ENCODE assay signal across 10 cellular contexts in the genomic region with DNA sequence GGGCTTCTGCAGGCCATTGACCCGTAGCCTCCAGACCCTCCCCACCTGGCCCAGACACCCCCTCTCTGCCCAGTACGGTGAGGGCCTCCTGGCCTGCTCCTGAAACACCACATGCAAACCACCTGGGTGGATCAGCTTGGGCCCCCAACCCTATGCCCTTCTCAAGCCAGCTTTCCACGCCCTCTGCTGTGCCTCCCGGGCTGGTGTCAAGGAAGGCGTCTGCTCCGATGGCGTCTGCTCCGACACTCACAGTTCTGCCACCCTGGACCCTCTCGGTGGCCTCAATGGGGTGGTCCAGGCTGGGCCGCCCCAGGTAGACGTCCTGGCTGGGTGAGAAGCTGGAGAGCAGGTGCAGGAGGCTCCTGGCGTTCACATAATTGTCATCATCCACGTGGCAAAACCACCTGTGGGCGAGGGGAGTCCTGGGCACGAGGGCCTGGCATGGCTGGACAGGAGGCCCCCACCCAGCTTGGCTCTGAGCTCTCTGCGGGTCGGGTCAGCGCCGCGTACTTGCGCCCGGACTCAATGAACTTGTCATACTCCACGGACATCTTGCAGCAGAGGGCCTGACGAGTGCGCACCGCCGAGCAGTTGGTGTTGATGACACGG. TPM values are rescaled to one million over a fixed set of nuclear protein-coding genes. Genes with fewer than 3 reads are reported as not detected.
A peak's percentile ranks its signal among the peaks of the same experiment; 100 is the strongest.
DNase-seq lines count a peak whose midpoint lies in the region; ATAC-seq, FAIRE-seq and TF ChIP-seq lines count a peak whose summit lies in the region.
"Had no signal": no experiment of that assay in that cellular context is flagged by ENCODE, and none has a peak within 500 bp of the region (broad histone marks: within the 10 kb centered on the region; RNA-seq: fewer than 3 reads in every experiment).

No MANE protein-coding gene starts in this region.

- TF ChIP-seq POLR2A in GM12878 (IDR thresholded peaks at IDR 0.05; ENCODE audit: low read depth, low read length) (no peak), right lobe of liver (IDR thresholded peaks at IDR 0.05) (no peak), suprapubic skin (IDR thresholded peaks at IDR 0.05) (no peak)

- no peaks in the 10 kb centered on the region for H3K9me3 Mint-ChIP-seq in activated CD8-positive, alpha-beta memory T cell treated with anti-CD3 and anti-CD28 coated beads, Interleukin-2, amount 10 ng/mL, durations not matched to agents 7 days and 5 days (ENCODE audit: low read depth)

- no peak for TF ChIP-seq RAD21 in GM12878 (IDR thresholded peaks at IDR 0.05; ENCODE audit: insufficient read depth, low read depth, low read length)

- peaks cover 14% of the 10 kb centered on the region for H3K79me2 ChIP-seq in GM12878 (ENCODE audit: control insufficient read depth, insufficient read depth, low read length)

- H3K4me1 ChIP-seq in GM12878 (ENCODE audit: control insufficient read depth, insufficient read depth, low read length) (peaks cover 4% of the 10 kb centered on the region), right lobe of liver (peaks cover 0 to 23% (median 11%) of the 10 kb centered on the region in 4 donors), suprapubic skin (peaks cover 41% of the 10 kb centered on the region), foreskin keratinocyte (no peaks in the 10 kb centered on the region)

- no peaks in the 10 kb centered on the region for H4K20me1 ChIP-seq in GM12878 (ENCODE audit: control insufficient read depth, insufficient read depth)

- H3K4me2 ChIP-seq in GM12878 (ENCODE audit: control insufficient read depth, insufficient read depth) = peak overlapping the region; percentile 90

- H3K4me3 ChIP-seq in GM12878 = peak overlapping the region; percentile 71; the same call in 1 of the 2 replicates
- peak overlapping the region; percentile 62 to 79 (median 66) for H3K4me3 ChIP-seq in right lobe of liver
- peak overlapping the region; percentile 85 for H3K4me3 ChIP-seq in suprapubic skin

- no peak for DNase-seq in activated CD8-positive, alpha-beta memory T cell treated with anti-CD3 and anti-CD28 coated beads, Interleukin-2, amount 10 ng/mL, durations not matched to agents 7 days and 5 days
- no peak for DNase-seq in activated CD8-positive, alpha-beta memory T cell treated with anti-CD3 and anti-CD28 coated beads for 24 hours
- DNase-seq in GM12878 (ENCODE audit: low read depth, low spot score) (no peak), right lobe of liver (peak in 1 of 3 donors; percentile 54), suprapubic skin (ENCODE audit: low spot score in 2 of 2) (no peak), SKM-1 (lab: John Stamatoyannopoulos, UW; ENCODE audit: unreplicated experiment) (no peak), foreskin keratinocyte (no peak)
- DNase-seq in activated CD4-positive, CD25-positive, alpha-beta regulatory T cell treated with anti-CD3 and anti-CD28 coated beads, Interleukin-2, amount 50 U/mL, for 72 hours = no peak
- DNase-seq: NCI-H2029; stimulated activated CD4-positive, alpha-beta T cell treated with anti-CD3 and anti-CD28 coated beads, Interleukin-2, amount 100 ng/mL, for 48 hours had no signal

- SMC1A ChIA-PET in GM12878 (lab: Charles Lee; ENCODE audit: uncharacterized antibody, unreplicated experiment) = interaction anchor here (1.2 kb wide), 1 partner anchor 27 kb away, joined by 4 read pairs; a partner anchor contains a TSS

- H3K9ac ChIP-seq in GM12878 (ENCODE audit: control insufficient read depth, insufficient read depth, low read length) = no peak overlapping the region

- no TSS peak for BruUV-seq in GM12878 (replicated peaks; lab: Mats Ljungman, UMichigan)

- intact Hi-C loops in GM12878 (cut with micrococcal nuclease; ENCODE audit: unreplicated experiment) = loop anchor here (5.0 kb wide), 1 partner anchor 47 kb away; a partner anchor contains a TSS
- intact Hi-C loops in right lobe of liver (cut with DNase I) = no loop called here

- H3K9me3 ChIP-seq in GM12878 (replicated peaks; ENCODE audit: control insufficient read depth, insufficient read depth, low read length) = no peaks in the 10 kb centered on the region
- no peaks in the 10 kb centered on the region for H3K9me3 ChIP-seq in right lobe of liver
- H3K9me3 ChIP-seq in suprapubic skin = no peaks in the 10 kb centered on the region

- TF ChIP-seq EP300 in GM12878 (IDR thresholded peaks at IDR 0.05; ENCODE audit: borderline replicate concordance in 1 of 2, control insufficient read depth in 1 of 2, low read depth in 2 of 2, low read length in 2 of 2) (no peak), suprapubic skin (IDR thresholded peaks at IDR 0.05) (no peak)

- POLR2A ChIA-PET in GM12878 (lab: Charles Lee) = interaction anchor here (1.0 to 1.5 kb wide), 3 partner anchors 12 to 27 kb away, joined by 3 to 4 read pairs (median 3); a partner anchor contains a TSS

- H3K36me3 ChIP-seq in GM12878 (ENCODE audit: control insufficient read depth in 2 of 2, insufficient read depth in 2 of 2, low read length in 1 of 2) (peaks cover 0 to 5% of the 10 kb centered on the region in 2 experiments; a peak in 3 of 4 replicates), right lobe of liver (peaks cover 0 to 17% (median under 1%) of the 10 kb centered on the region in 4 donors), suprapubic skin (peaks cover 46% of the 10 kb centered on the region)

- H3K27me3 ChIP-seq in GM12878 (replicated peaks in 1 of 2; ENCODE audit: control insufficient read depth in 2 of 2, insufficient read depth in 2 of 2, low read length in 1 of 2) = no peaks in the 10 kb centered on the region
- H3K27me3 ChIP-seq in right lobe of liver = no peaks in the 10 kb centered on the region
- H3K27me3 ChIP-seq in suprapubic skin = no peaks in the 10 kb centered on the region
- no peaks in the 10 kb centered on the region for H3K27me3 ChIP-seq in foreskin keratinocyte

- no peaks in the 10 kb centered on the region for H3K27me3 Mint-ChIP-seq in activated CD8-positive, alpha-beta memory T cell treated with anti-CD3 and anti-CD28 coated beads, Interleukin-2, amount 10 ng/mL, durations not matched to agents 7 days and 5 days

- no peak for ATAC-seq in activated CD8-positive, alpha-beta memory T cell treated with anti-CD3 and anti-CD28 coated beads, Interleukin-2, amount 10 ng/mL, durations not matched to agents 7 days and 5 days
- no peak for ATAC-seq in GM12878
- no peak for ATAC-seq in right lobe of liver
- ATAC-seq in foreskin keratinocyte = no peak

- RAD21 ChIA-PET in GM12878 (lab: Charles Lee; ENCODE audit: unreplicated experiment) = interaction anchor here (1.3 kb wide), 1 partner anchor 12 kb away, joined by 4 read pairs; a partner anchor contains a TSS

- 88% methylated on average over 25 of the region's 28 CpGs for WGBS in GM12878 (ENCODE audit: insufficient coverage, insufficient replicate concordance, low lambda C conversion rate, missing lambda C conversion rate)
- whole genome bisulfite sequencing in right lobe of liver (ENCODE audit: insufficient coverage, low coverage, low lambda C conversion rate, missing lambda C conversion rate) = 87% methylated on average over 4 of the region's 28 CpGs
- WGBS in suprapubic skin = 86% methylated on average over 20 of the region's 28 CpGs

- no peak for FAIRE-seq in GM12878 (lab: Jason Lieb, UNC)

- H3K27ac Mint-ChIP-seq in activated CD8-positive, alpha-beta memory T cell treated with anti-CD3 and anti-CD28 coated beads, Interleukin-2, amount 10 ng/mL, durations not matched to agents 7 days and 5 days = no peak overlapping the region

- in situ Hi-C loops in GM12878 (cut with MboI) = no loop called here

- peaks cover 3% of the 10 kb centered on the region for H3K36me3 Mint-ChIP-seq in activated CD8-positive, alpha-beta memory T cell treated with anti-CD3 and anti-CD28 coated beads, Interleukin-2, amount 10 ng/mL, durations not matched to agents 7 days and 5 days

- no peak for TF ChIP-seq CTCF in GM12878 (IDR thresholded peaks at IDR 0.05 in 2 of 3, conservative IDR thresholded peaks at IDR 0.05 in 1 of 3; ENCODE audit: control insufficient read depth in 2 of 3, extremely low read depth in 1 of 3, insufficient read depth in 1 of 3, low read depth in 3 of 3, low read length in 3 of 3)
- TF ChIP-seq CTCF in right lobe of liver (IDR thresholded peaks at IDR 0.05) = no peak
- TF ChIP-seq CTCF in suprapubic skin (IDR thresholded peaks at IDR 0.05) = no peak
- TF ChIP-seq CTCF in foreskin keratinocyte (conservative IDR thresholded peaks at IDR 0.05) = no peak

- no peak overlapping the region for H3K27ac ChIP-seq in GM12878 (ENCODE audit: control insufficient read depth, insufficient read depth)
- H3K27ac ChIP-seq in right lobe of liver = peak overlapping the region in 2 of 3 donors; percentile 44 to 76
- no peak overlapping the region for H3K27ac ChIP-seq in suprapubic skin
- no peak overlapping the region for H3K27ac ChIP-seq in foreskin keratinocyte

- peaks cover 27% of the 10 kb centered on the region for H3K4me1 Mint-ChIP-seq in activated CD8-positive, alpha-beta memory T cell treated with anti-CD3 and anti-CD28 coated beads, Interleukin-2, amount 10 ng/mL, durations not matched to agents 7 days and 5 days

- CTCF ChIA-PET in activated CD8-positive, alpha-beta memory T cell treated with anti-CD3 and anti-CD28 coated beads, Interleukin-2, amount 10 ng/mL, durations not matched to agents 7 days and 5 days (lab: Charles Lee) = interaction anchor here (1.2 to 2.8 kb wide), 5 partner anchors 13 to 104 kb away, joined by 4 to 11 read pairs (median 5); a partner anchor contains a TSS
- CTCF ChIA-PET in GM12878 (lab: Yijun Ruan, JAX) = interaction anchor here (0.9 to 1.7 kb wide), 3 partner anchors 11 to 14 kb away, joined by 3 to 7 read pairs (median 4); a partner anchor contains a TSS

- H3K4me3 Mint-ChIP-seq in activated CD8-positive, alpha-beta memory T cell treated with anti-CD3 and anti-CD28 coated beads, Interleukin-2, amount 10 ng/mL, durations not matched to agents 7 days and 5 days = peak overlapping the region; percentile 76

- H2AFZ ChIP-seq in GM12878 (ENCODE audit: control insufficient read depth, low read depth, low read length) = no peak overlapping the region

RNA-seq across cellular contexts. Expression of a gene that starts 1.4 kb away (rescaled TPM):
- total RNA-seq in activated CD8-positive, alpha-beta memory T cell treated with anti-CD3 and anti-CD28 coated beads, Interleukin-2, amount 10 ng/mL, durations not matched to agents 7 days and 5 days = 10 to 100 TPM; 20.9 to 23.0 TPM
- total RNA-seq in GM12878 (2013; cell fraction: nucleolus; rRNA removed) = 23.5 and 23.7 TPM in 2 replicates
- 14.5 and 14.8 TPM in 2 replicates for total RNA-seq in GM12878 (2014; rRNA removed)
- 5.2 and 7.8 TPM in 2 replicates for total RNA-seq in GM12878 (2014; rRNA removed; fragmentation: Illumina TruSeq; extraction: Trizol)
- total RNA-seq in GM12878 (2021) = 17.7 and 19.6 TPM in 2 replicates
- polyA plus RNA-seq in GM12878 (2011; ENCODE audit: low read depth) = 10.9 TPM
- 4.4 and 7.1 TPM in 2 replicates for polyA plus RNA-seq in GM12878 (2011; rRNA removed)
- 6.6 and 12.0 TPM in 2 replicates for polyA plus RNA-seq in GM12878 (2011; cell fraction: cytosol; rRNA removed)
- 83.6 and 89.3 TPM in 2 replicates for polyA plus RNA-seq in GM12878 (2011; cell fraction: nucleus; rRNA removed)
- 20.4 and 23.3 TPM in 2 replicates for polyA plus RNA-seq in GM12878 (2012)
- 1.3 and 7.2 TPM in 2 replicates for polyA plus RNA-seq in GM12878 (2014; fragmentation: Illumina TruSeq; extraction: Trizol)
- under 1 TPM; 0.10 to 0.93 TPM for polyA plus RNA-seq in GM12878 (2014; fragmentation: Nextera tagmentation; extraction: Ambion mirVana)
- 19.0 and 22.4 TPM in 2 replicates for polyA plus RNA-seq in GM12878 (2014; rRNA removed)
- polyA plus RNA-seq in GM12878 (2016; fragmentation: Nextera tagmentation; extraction: Ambion mirVana) = 1 to 10 TPM; 1.6 to 2.6 TPM
- 2.4 and 4.8 TPM in 2 replicates for polyA minus RNA-seq in GM12878 (2011; rRNA and poly(A)+ RNA removed)
- 2.9 and 4.4 TPM in 2 replicates for polyA minus RNA-seq in GM12878 (2011; cell fraction: cytosol; rRNA and poly(A)+ RNA removed)
- 8.1 and 8.2 TPM in 2 replicates for polyA minus RNA-seq in GM12878 (2011; cell fraction: nucleus; rRNA and poly(A)+ RNA removed)
- total RNA-seq in right lobe of liver = 10 to 100 TPM; 29.9 to 53.3 (median 43.7) TPM
- total RNA-seq in suprapubic skin = 10 to 100 TPM; 46.0 to 61.0 (median 50.8) TPM
- total RNA-seq in foreskin keratinocyte = 25.0 and 25.9 TPM in 2 replicates
- polyA plus RNA-seq in foreskin keratinocyte = 32.1 and 38.1 TPM in 2 replicates

RNA-seq across cellular contexts. Expression of a gene that starts 1.4 kb away (rescaled TPM):
- 100 to 1,000 TPM in 1 of 2 experiments, 10 to 100 TPM in 1; 92.4 to 106 TPM for total RNA-seq in activated CD8-positive, alpha-beta memory T cell treated with anti-CD3 and anti-CD28 coated beads, Interleukin-2, amount 10 ng/mL, durations not matched to agents 7 days and 5 days
- total RNA-seq in GM12878 (2013; cell fraction: nucleolus; rRNA removed) = 41.6 and 44.7 TPM in 2 replicates
- total RNA-seq in GM12878 (2014; rRNA removed) (110 and 131 TPM in 2 replicates), GM12878 (2014; rRNA removed; fragmentation: Illumina TruSeq; extraction: Trizol) (35.1 and 37.1 TPM in 2 replicates), GM12878 (2021) (113 and 122 TPM in 2 replicates), right lobe of liver (10 to 100 TPM; 46.5 to 93.5 (median 62.1) TPM), suprapubic skin (100 to 1,000 TPM in 2 of 4 donors, 10 to 100 TPM in 2; 72.4 to 113 (median 100) TPM), foreskin keratinocyte (113 and 115 TPM in 2 replicates)
- polyA plus RNA-seq in GM12878 (2011; ENCODE audit: low read depth) = 21.3 TPM
- polyA plus RNA-seq in GM12878 (2011; rRNA removed) (14.3 and 53.3 TPM in 2 replicates), GM12878 (2014; fragmentation: Illumina TruSeq; extraction: Trizol) (7.5 and 32.8 TPM in 2 replicates), GM12878 (2014; fragmentation: Nextera tagmentation; extraction: Ambion mirVana) (10 to 100 TPM in 1 of 2 experiments, 1 to 10 TPM in 1; 2.2 to 11.5 TPM), GM12878 (2014; rRNA removed) (102 and 119 TPM in 2 replicates), GM12878 (2016; fragmentation: Nextera tagmentation; extraction: Ambion mirVana) (100 to 1,000 TPM; 119 to 146 TPM), foreskin keratinocyte (118 and 121 TPM in 2 replicates)
- polyA plus RNA-seq in GM12878 (2011; cell fraction: cytosol; rRNA removed) = 65.9 and 98.5 TPM in 2 replicates
- polyA plus RNA-seq in GM12878 (2011; cell fraction: nucleus; rRNA removed) = 198 and 262 TPM in 2 replicates
- 41.2 and 44.0 TPM in 2 replicates for polyA plus RNA-seq in GM12878 (2012)
- polyA minus RNA-seq in GM12878 (2011; rRNA and poly(A)+ RNA removed) = 50.1 and 72.3 TPM in 2 replicates
- polyA minus RNA-seq in GM12878 (2011; cell fraction: cytosol; rRNA and poly(A)+ RNA removed) = 44.1 and 45.0 TPM in 2 replicates
- polyA minus RNA-seq in GM12878 (2011; cell fraction: nucleus; rRNA and poly(A)+ RNA removed) = 42.7 and 84.3 TPM in 2 replicates

RNA-seq across cellular contexts. Expression of a gene that starts 12.8 kb away (rescaled TPM):
- 100 to 1,000 TPM; 120 to 124 TPM for total RNA-seq in activated CD8-positive, alpha-beta memory T cell treated with anti-CD3 and anti-CD28 coated beads, Interleukin-2, amount 10 ng/mL, durations not matched to agents 7 days and 5 days
- total RNA-seq in GM12878 (2013; cell fraction: nucleolus; rRNA removed) = 13.4 and 14.9 TPM in 2 replicates
- total RNA-seq in GM12878 (2014; rRNA removed) (80.8 and 85.8 TPM in 2 replicates), GM12878 (2014; rRNA removed; fragmentation: Illumina TruSeq; extraction: Trizol) (32.4 and 39.9 TPM in 2 replicates), GM12878 (2021) (110 and 119 TPM in 2 replicates), right lobe of liver (1,000 to 10,000 TPM in 2 of 6 experiments, 100 to 1,000 TPM in 4; 389 to 1,607 (median 735) TPM), suprapubic skin (100 to 1,000 TPM; 160 to 267 (median 222) TPM), foreskin keratinocyte (59.6 and 69.0 TPM in 2 replicates)
- 79.4 TPM for polyA plus RNA-seq in GM12878 (2011; ENCODE audit: low read depth)
- polyA plus RNA-seq in GM12878 (2011; rRNA removed) (29.9 and 66.6 TPM in 2 replicates), GM12878 (2014; fragmentation: Illumina TruSeq; extraction: Trizol) (45.6 and 92.0 TPM in 2 replicates), GM12878 (2014; fragmentation: Nextera tagmentation; extraction: Ambion mirVana) (10 to 100 TPM; 12.3 to 44.8 TPM), GM12878 (2014; rRNA removed) (128 and 151 TPM in 2 replicates), GM12878 (2016; fragmentation: Nextera tagmentation; extraction: Ambion mirVana) (100 to 1,000 TPM; 122 to 139 TPM), foreskin keratinocyte (97.4 and 98.0 TPM in 2 replicates)
- 188 and 195 TPM in 2 replicates for polyA plus RNA-seq in GM12878 (2011; cell fraction: cytosol; rRNA removed)
- polyA plus RNA-seq in GM12878 (2011; cell fraction: nucleus; rRNA removed) = 136 and 154 TPM in 2 replicates
- 73.6 and 79.6 TPM in 2 replicates for polyA plus RNA-seq in GM12878 (2012)
- polyA minus RNA-seq in GM12878 (2011; rRNA and poly(A)+ RNA removed) = 53.5 and 69.9 TPM in 2 replicates
- polyA minus RNA-seq in GM12878 (2011; cell fraction: cytosol; rRNA and poly(A)+ RNA removed) = 23.2 and 25.8 TPM in 2 replicates
- polyA minus RNA-seq in GM12878 (2011; cell fraction: nucleus; rRNA and poly(A)+ RNA removed) = 21.6 and 34.3 TPM in 2 replicates

RNA-seq across cellular contexts. Expression of a gene that starts 15.3 kb away (rescaled TPM):
- total RNA-seq in activated CD8-positive, alpha-beta memory T cell treated with anti-CD3 and anti-CD28 coated beads, Interleukin-2, amount 10 ng/mL, durations not matched to agents 7 days and 5 days = 100 to 1,000 TPM; 134 to 139 TPM
- total RNA-seq in GM12878 (2013; cell fraction: nucleolus; rRNA removed) = 56.8 and 75.9 TPM in 2 replicates
- total RNA-seq in GM12878 (2014; rRNA removed) = 107 and 132 TPM in 2 replicates
- 43.3 and 50.3 TPM in 2 replicates for total RNA-seq in GM12878 (2014; rRNA removed; fragmentation: Illumina TruSeq; extraction: Trizol)
- 137 and 157 TPM in 2 replicates for total RNA-seq in GM12878 (2021)
- 52.5 TPM for polyA plus RNA-seq in GM12878 (2011; ENCODE audit: low read depth)
- polyA plus RNA-seq in GM12878 (2011; rRNA removed) = 21.0 and 42.6 TPM in 2 replicates
- 77.7 and 101 TPM in 2 replicates for polyA plus RNA-seq in GM12878 (2011; cell fraction: cytosol; rRNA removed)
- 285 and 360 TPM in 2 replicates for polyA plus RNA-seq in GM12878 (2011; cell fraction: nucleus; rRNA removed)
- polyA plus RNA-seq in GM12878 (2012) = 61.7 and 71.7 TPM in 2 replicates
- 13.8 and 46.5 TPM in 2 replicates for polyA plus RNA-seq in GM12878 (2014; fragmentation: Illumina TruSeq; extraction: Trizol)
- polyA plus RNA-seq in GM12878 (2014; fragmentation: Nextera tagmentation; extraction: Ambion mirVana) = 10 to 100 TPM in 1 of 2 experiments, 1 to 10 TPM in 1; 6.1 to 15.3 TPM
- polyA plus RNA-seq in GM12878 (2014; rRNA removed) = 147 and 155 TPM in 2 replicates
- 10 to 100 TPM in 1 of 2 experiments, 1 to 10 TPM in 1; 9.7 to 25.4 TPM for polyA plus RNA-seq in GM12878 (2016; fragmentation: Nextera tagmentation; extraction: Ambion mirVana)
- polyA minus RNA-seq in GM12878 (2011; rRNA and poly(A)+ RNA removed) = 23.4 and 40.3 TPM in 2 replicates
- 25.4 and 29.1 TPM in 2 replicates for polyA minus RNA-seq in GM12878 (2011; cell fraction: cytosol; rRNA and poly(A)+ RNA removed)
- polyA minus RNA-seq in GM12878 (2011; cell fraction: nucleus; rRNA and poly(A)+ RNA removed) = 63.5 and 104 TPM in 2 replicates
- total RNA-seq in right lobe of liver = 100 to 1,000 TPM in 2 of 6 experiments, 10 to 100 TPM in 4; 61.8 to 115 (median 89.9) TPM
- total RNA-seq in suprapubic skin = 100 to 1,000 TPM in 3 of 4 donors, 10 to 100 TPM in 1; 79.3 to 176 (median 108) TPM
- 77.9 and 88.0 TPM in 2 replicates for total RNA-seq in foreskin keratinocyte
- 118 and 136 TPM in 2 replicates for polyA plus RNA-seq in foreskin keratinocyte

RNA-seq across cellular contexts. Expression of a gene that starts 18.8 kb away (rescaled TPM):
- total RNA-seq in activated CD8-positive, alpha-beta memory T cell treated with anti-CD3 and anti-CD28 coated beads, Interleukin-2, amount 10 ng/mL, durations not matched to agents 7 days and 5 days = 1 to 10 TPM; 6.4 to 6.8 TPM
- 2.7 and 4.9 TPM in 2 replicates for total RNA-seq in GM12878 (2013; cell fraction: nucleolus; rRNA removed)
- total RNA-seq in GM12878 (2014; rRNA removed) = 23.5 and 29.8 TPM in 2 replicates
- 9.0 and 9.2 TPM in 2 replicates for total RNA-seq in GM12878 (2014; rRNA removed; fragmentation: Illumina TruSeq; extraction: Trizol)
- 14.6 and 16.2 TPM in 2 replicates for total RNA-seq in GM12878 (2021)
- 0.71 TPM for polyA plus RNA-seq in GM12878 (2011; ENCODE audit: low read depth)
- polyA plus RNA-seq in GM12878 (2011; rRNA removed) = 1.2 and 4.2 TPM in 2 replicates
- 4.7 and 7.5 TPM in 2 replicates for polyA plus RNA-seq in GM12878 (2011; cell fraction: cytosol; rRNA removed)
- 33.2 and 47.4 TPM in 2 replicates for polyA plus RNA-seq in GM12878 (2011; cell fraction: nucleus; rRNA removed)
- polyA plus RNA-seq in GM12878 (2012) = 3.4 and 4.9 TPM in 2 replicates
- polyA plus RNA-seq in GM12878 (2014; fragmentation: Illumina TruSeq; extraction: Trizol) = 2.8 and 9.8 TPM in 2 replicates
- under 1 TPM; 0.11 to 0.16 TPM for polyA plus RNA-seq in GM12878 (2014; fragmentation: Nextera tagmentation; extraction: Ambion mirVana)
- 32.9 and 39.8 TPM in 2 replicates for polyA plus RNA-seq in GM12878 (2014; rRNA removed)
- polyA plus RNA-seq in GM12878 (2016; fragmentation: Nextera tagmentation; extraction: Ambion mirVana) = 1 to 10 TPM; 1.7 TPM
- 0.44 and 1.0 TPM in 2 replicates for polyA minus RNA-seq in GM12878 (2011; rRNA and poly(A)+ RNA removed)
- 3.1 TPM in 1 of 2 replicates, not detected in the other for polyA minus RNA-seq in GM12878 (2011; cell fraction: cytosol; rRNA and poly(A)+ RNA removed)
- polyA minus RNA-seq in GM12878 (2011; cell fraction: nucleus; rRNA and poly(A)+ RNA removed) = 2.3 and 4.8 TPM in 2 replicates
- 1 to 10 TPM; 3.4 to 9.0 (median 5.4) TPM for total RNA-seq in right lobe of liver
- 10 to 100 TPM; 13.7 to 34.1 (median 14.8) TPM for total RNA-seq in suprapubic skin
- total RNA-seq in foreskin keratinocyte = 27.5 and 30.2 TPM in 2 replicates
- 43.9 and 46.1 TPM in 2 replicates for polyA plus RNA-seq in foreskin keratinocyte

Comparison
In these comparisons a context has a peak if more than half of its experiments do, and no peak if none do; other contexts are left out.
1. H3K27ac ChIP-seq: peak in right lobe of liver (2 of 3); none in GM12878 (single experiment), suprapubic skin (single experiment) and foreskin keratinocyte (single experiment).
2. Peak in every context shown above with its lines, with median percentiles within 50 percentile points of each other: H3K4me3 ChIP-seq.